ENCODE assay signal across 8 cellular contexts in genomic region chr14:71855399-71856036, GRCh38.
DNase-seq lines count a peak whose midpoint lies in the region; ATAC-seq and TF ChIP-seq lines count a peak whose summit lies in the region.

No MANE protein-coding gene starts in this region.

- in situ Hi-C loops in astrocyte of the cerebellum (cut with HindIII; ENCODE audit: low sequenced_read_pairs) = no loop called here

- 90% methylated on average over 1 of the region's 1 CpG for WGBS in hepatocyte (ENCODE audit: low lambda C conversion rate, missing lambda C conversion rate)

- H3K4me3 ChIP-seq in KMS-11 (IDR thresholded peaks at IDR 0.05; ENCODE audit: insufficient read depth, low read depth, low read length) (no peak overlapping the region), astrocyte of the cerebellum (ENCODE audit: low read depth, low read length) (no peak overlapping the region), hepatocyte (no peak overlapping the region)

- no peaks in the 10 kb centered on the region for H3K9me2 ChIP-seq in hepatocyte (replicated peaks; ENCODE audit: insufficient read depth)

- H4K20me1 ChIP-seq in KMS-11 (ENCODE audit: insufficient read depth) (no peaks in the 10 kb centered on the region), hepatocyte (ENCODE audit: insufficient read depth, poor library complexity, severe bottlenecking) (no peaks in the 10 kb centered on the region)

- no peak overlapping the region for H3K9ac ChIP-seq in KMS-11

- H3K4me1 ChIP-seq in KMS-11 (ENCODE audit: low read depth, poor library complexity, severe bottlenecking) (peaks cover 7% of the 10 kb centered on the region), hepatocyte (ENCODE audit: insufficient read depth) (no peaks in the 10 kb centered on the region)

- 0 out of 2 replicates have a peak overlapping the region, but pooled peaks have one; percentile 10 for H2AFZ ChIP-seq in KMS-11 (ENCODE audit: low read depth)
- no peak overlapping the region for H2AFZ ChIP-seq in hepatocyte

- TF ChIP-seq CTCF in KMS-11 (conservative IDR thresholded peaks at IDR 0.05; ENCODE audit: low read depth, low read length) (peak; percentile 71), astrocyte of the cerebellum (IDR thresholded peaks at IDR 0.05; ENCODE audit: low read depth, low read length, missing control alignments) (peak; percentile 73), hepatocyte (IDR thresholded peaks at IDR 0.05; ENCODE audit: poor library complexity) (peak; percentile 60)

- H3K27ac ChIP-seq in KMS-11 (no peak overlapping the region), hepatocyte (no peak overlapping the region)

- H3K36me3 ChIP-seq in KMS-11 (ENCODE audit: insufficient read depth) (no peaks in the 10 kb centered on the region), hepatocyte (replicated peaks; ENCODE audit: insufficient read depth, low read depth) (no peaks in the 10 kb centered on the region)

- ATAC-seq in SK-N-SH treated with all-trans-retinoic acid at 6 μM for 48 hours (peak; percentile 90), GM19023 (IDR thresholded peaks at IDR 0.05; ENCODE audit: unreplicated experiment) (no peak), HG02970 (IDR thresholded peaks at IDR 0.05; ENCODE audit: low FRiP score, unreplicated experiment) (no peak)

- H3K27me3 ChIP-seq in KMS-11 (ENCODE audit: insufficient read depth, low read depth) (no peaks in the 10 kb centered on the region), hepatocyte (no peaks in the 10 kb centered on the region)

- DNase-seq in ELR (ENCODE audit: low read depth) (peak; percentile 73), astrocyte of the cerebellum (ENCODE audit: low read depth) (peak; percentile 44), hepatocyte (ENCODE audit: low spot score) (peak; percentile 73)
- peak; percentile 51 for DNase-seq in stimulated activated CD4-positive, alpha-beta T cell treated with anti-CD3 and anti-CD28 coated beads, Interleukin-12 subunit alpha, Interleukin-12 subunit beta, amount 100 ng/mL, for 4 hours

- H3K79me2 ChIP-seq in KMS-11 (ENCODE audit: insufficient read depth, low read depth) (no peaks in the 10 kb centered on the region), hepatocyte (no peaks in the 10 kb centered on the region)

- H3K4me2 ChIP-seq in KMS-11 = no peak overlapping the region
- no peak overlapping the region for H3K4me2 ChIP-seq in hepatocyte

- H3K9me3 ChIP-seq in hepatocyte (ENCODE audit: low read depth) = no peaks in the 10 kb centered on the region

TF ChIP-seq in SK-N-SH treated with all-trans-retinoic acid at 6 μM for 48 hours, 23 proteins besides CTCF, POLR2A, EP300 and RAD21:
- no peak for TF ChIP-seq BACH2 (CRISPR knock-in tag; IDR thresholded peaks at IDR 0.05; ENCODE audit: borderline replicate concordance)
- TF ChIP-seq ZNF70 (CRISPR knock-in tag; IDR thresholded peaks at IDR 0.05) = no peak
- no peak for TF ChIP-seq RARB (CRISPR knock-in tag; IDR thresholded peaks at IDR 0.05)
- no peak for TF ChIP-seq POU6F1 (CRISPR knock-in tag; IDR thresholded peaks at IDR 0.05; ENCODE audit: borderline replicate concordance, low read depth)
- TF ChIP-seq CSRNP3 (CRISPR knock-in tag; IDR thresholded peaks at IDR 0.05) = no peak
- no peak for TF ChIP-seq TCF4 (CRISPR knock-in tag; IDR thresholded peaks at IDR 0.05; ENCODE audit: borderline replicate concordance)
- TF ChIP-seq ESRRG (CRISPR knock-in tag; IDR thresholded peaks at IDR 0.05) = no peak
- no peak for TF ChIP-seq TSHZ2 (CRISPR knock-in tag; IDR thresholded peaks at IDR 0.05)
- TF ChIP-seq CREB5 (CRISPR knock-in tag; IDR thresholded peaks at IDR 0.05; ENCODE audit: low read depth) = no peak
- no peak for TF ChIP-seq PATZ1 (CRISPR knock-in tag; IDR thresholded peaks at IDR 0.05; ENCODE audit: borderline replicate concordance)
- TF ChIP-seq OSR1 (CRISPR knock-in tag; IDR thresholded peaks at IDR 0.05) = no peak
